In genomic region chr22:44342347-44342956, GRCh38 we compare ENCODE assay signal across 20 cellular contexts. TPM values are rescaled to one million over a fixed set of nuclear protein-coding genes. Genes with fewer than 3 reads are reported as not detected.
A peak's percentile ranks its signal among the peaks of the same experiment; 100 is the strongest.
DNase-seq lines count a peak whose midpoint lies in the region; TF ChIP-seq lines count a peak whose summit lies in the region.
"Had no signal": no experiment of that assay in that cellular context is flagged by ENCODE, and none has a peak within 500 bp of the region (broad histone marks: within the 10 kb centered on the region; RNA-seq: fewer than 3 reads in every experiment).

No MANE protein-coding gene starts in this region.

- TF ChIP-seq CTCF in chondrocyte (IDR thresholded peaks at IDR 0.05) (no peak), neural progenitor cell (IDR thresholded peaks at IDR 0.05) (no peak)

- no peaks in the 10 kb centered on the region for H3K79me2 ChIP-seq in neural progenitor cell (ENCODE audit: low read depth)

- H3F3A ChIP-seq in neural progenitor cell (ENCODE audit: low read depth): peaks cover 18% of the 10 kb centered on the region

- no peaks in the 10 kb centered on the region for H3K36me3 Mint-ChIP-seq in chondrocyte (ENCODE audit: low read depth)
- no peaks in the 10 kb centered on the region for H3K36me3 Mint-ChIP-seq in neural progenitor cell
- H3K36me3 Mint-ChIP-seq: activated naive CD8-positive, alpha-beta T cell treated with anti-CD3 and anti-CD28 coated beads for 36 hours; CD14-positive monocyte; natural killer cell treated with Interleukin-12 subunit alpha and Interleukin-12 subunit beta and Interleukin-15 and Interleukin-18, amount 100 ng/mL, for 72 hours; WTC11 had no signal

- H3K27me3 ChIP-seq in NT2/D1 (ENCODE audit: insufficient read depth, insufficient read length): no peaks in the 10 kb centered on the region
- H3K27me3 ChIP-seq in neural progenitor cell: no peaks in the 10 kb centered on the region
- no peaks in the 10 kb centered on the region for H3K27me3 ChIP-seq in thymus (ENCODE audit: control insufficient read depth, insufficient read depth)

- peak overlapping the region; percentile 46 for H3K9ac ChIP-seq in NT2/D1 (ENCODE audit: insufficient read length, low read depth)
- H3K9ac ChIP-seq in neural progenitor cell: no peak overlapping the region

- H3K27ac Mint-ChIP-seq in chondrocyte (ENCODE audit: unreplicated experiment) (peak overlapping the region; percentile 49), neural progenitor cell (peak overlapping the region; percentile 74)
- H3K27ac Mint-ChIP-seq: activated naive CD8-positive, alpha-beta T cell treated with anti-CD3 and anti-CD28 coated beads for 36 hours; CD14-positive monocyte; effector memory CD8-positive, alpha-beta T cell; natural killer cell treated with Interleukin-12 subunit alpha and Interleukin-12 subunit beta and Interleukin-15 and Interleukin-18, amount 100 ng/mL, for 72 hours; T-helper 2 cell treated with Interferon-gamma antibody and Interleukin-4, amounts not matched to agents 5 μg/mL and 100 μg/mL, for 36 hours; WTC11 had no signal

- H3K4me3 Mint-ChIP-seq in chondrocyte (ENCODE audit: unreplicated experiment) (no peak overlapping the region), neural progenitor cell (no peak overlapping the region)
- H3K4me3 Mint-ChIP-seq: activated naive CD8-positive, alpha-beta T cell treated with anti-CD3 and anti-CD28 coated beads for 36 hours; CD14-positive monocyte; effector memory CD8-positive, alpha-beta T cell; natural killer cell treated with Interleukin-12 subunit alpha and Interleukin-12 subunit beta and Interleukin-15 and Interleukin-18, amount 100 ng/mL, for 72 hours; T-helper 2 cell treated with Interferon-gamma antibody and Interleukin-4, amounts not matched to agents 5 μg/mL and 100 μg/mL, for 36 hours; WTC11 had no signal

- H3K36me3 ChIP-seq in NT2/D1 (ENCODE audit: insufficient read depth, insufficient read length, low read length) (no peaks in the 10 kb centered on the region), neural progenitor cell (no peaks in the 10 kb centered on the region), thymus (ENCODE audit: control insufficient read depth, insufficient read depth) (no peaks in the 10 kb centered on the region)
- H3K36me3 ChIP-seq: left lung had no signal

- DNase-seq in NT2/D1 (ENCODE audit: low read depth, low spot score): no peak
- no peak for DNase-seq in chondrocyte (ENCODE audit: low spot score)
- no peak for DNase-seq in neural progenitor cell (ENCODE audit: low spot score)
- no peak for DNase-seq in occipital lobe (lab: John Stamatoyannopoulos, UW)
- DNase-seq in HK-2 (ENCODE audit: unreplicated experiment): no peak
- no peak for DNase-seq in activated gamma-delta T cell treated with Interleukin-2 at 50 U/mL for 16 hours
- DNase-seq: activated naive CD8-positive, alpha-beta T cell treated with anti-CD3 and anti-CD28 coated beads for 36 hours; effector memory CD8-positive, alpha-beta T cell; KG1; left lung; MM.1S; NCI-H2081; NCI-H345; stimulated activated CD4-positive, alpha-beta T cell treated with anti-CD3 and anti-CD28 coated beads, Interleukin-1b, Interleukin-23, amount 100 ng/mL, for 48 hours had no signal

- H4K20me1 ChIP-seq in neural progenitor cell (ENCODE audit: low read depth): no peaks in the 10 kb centered on the region

- 95% methylated on average over 5 of the region's 5 CpGs for WGBS in thymus

- peak overlapping the region; percentile 36 for H3K27ac ChIP-seq in neural progenitor cell
- H3K27ac ChIP-seq in thymus (ENCODE audit: low read depth): peak overlapping the region; percentile 55

- H3K9me3 Mint-ChIP-seq in chondrocyte (ENCODE audit: low read depth) (no peaks in the 10 kb centered on the region), neural progenitor cell (no peaks in the 10 kb centered on the region)
- H3K9me3 Mint-ChIP-seq: activated naive CD8-positive, alpha-beta T cell treated with anti-CD3 and anti-CD28 coated beads for 36 hours; CD14-positive monocyte; effector memory CD8-positive, alpha-beta T cell; natural killer cell treated with Interleukin-12 subunit alpha and Interleukin-12 subunit beta and Interleukin-15 and Interleukin-18, amount 100 ng/mL, for 72 hours; T-helper 2 cell treated with Interferon-gamma antibody and Interleukin-4, amounts not matched to agents 5 μg/mL and 100 μg/mL, for 36 hours; WTC11 had no signal

- H3K4me3 ChIP-seq in NT2/D1 (ENCODE audit: insufficient read length, low read depth): no peak overlapping the region
- H3K4me3 ChIP-seq in neural progenitor cell: no peak overlapping the region
- H3K4me3 ChIP-seq in thymus (ENCODE audit: low read length): no peak overlapping the region
- H3K4me3 ChIP-seq: left lung, skin epidermis had no signal

- no peak overlapping the region for H2AFZ ChIP-seq in neural progenitor cell (replicated peaks)

- H3K4me1 Mint-ChIP-seq in chondrocyte (ENCODE audit: low read depth) (peaks cover 24% of the 10 kb centered on the region), neural progenitor cell (peaks cover 32% of the 10 kb centered on the region)
- H3K4me1 Mint-ChIP-seq: CD14-positive monocyte had no signal

- H3K4me2 ChIP-seq in neural progenitor cell: peak overlapping the region; percentile 46

- H3K4me1 ChIP-seq in NT2/D1 (ENCODE audit: insufficient read depth, insufficient read length) (peaks cover 7% of the 10 kb centered on the region), neural progenitor cell (peaks cover 5% of the 10 kb centered on the region), thymus (ENCODE audit: control insufficient read depth, insufficient read depth, low read length) (no peaks in the 10 kb centered on the region)

- H3K27me3 Mint-ChIP-seq in chondrocyte (ENCODE audit: low read depth) (peaks cover 18% of the 10 kb centered on the region), neural progenitor cell (ENCODE audit: insufficient read depth, low read depth) (peaks cover 12% of the 10 kb centered on the region)

- H3K9me3 ChIP-seq in NT2/D1 (ENCODE audit: insufficient read depth, low read length): no peaks in the 10 kb centered on the region
- H3K9me3 ChIP-seq in neural progenitor cell (ENCODE audit: low read depth): no peaks in the 10 kb centered on the region
- H3K9me3 ChIP-seq in thymus (ENCODE audit: control insufficient read depth): no peaks in the 10 kb centered on the region
- H3K9me3 ChIP-seq: left lung had no signal

RNA-seq across cellular contexts. Expression of gene SHISAL1, which starts 29.7 kb away (rescaled TPM):
- total RNA-seq in chondrocyte (7.5 to 20.9 TPM (median 8.3 TPM) in 3 replicates), neural progenitor cell (ENCODE audit: low replicate concordance) (4.4 and 5.7 TPM in 2 replicates), occipital lobe (13.9 TPM)
- polyA plus RNA-seq in thymus: 0.27 TPM
- total RNA-seq: activated naive CD8-positive, alpha-beta T cell treated with anti-CD3 and anti-CD28 coated beads for 36 hours; natural killer cell treated with Interleukin-12 subunit alpha and Interleukin-12 subunit beta and Interleukin-15 and Interleukin-18, amount 100 ng/mL, for 72 hours had no signal
- polyA plus RNA-seq: CD14-positive monocyte had no signal
